Comparison of ENCODE assay signal across 23 cellular contexts in genomic region chr22:29260031-29260560, GRCh38. TPM values are rescaled to one million over a fixed set of nuclear protein-coding genes. Genes with fewer than 3 reads are reported as not detected.
A peak's percentile ranks its signal among the peaks of the same experiment; 100 is the strongest.
DNase-seq lines count a peak whose midpoint lies in the region; ATAC-seq, FAIRE-seq and TF ChIP-seq lines count a peak whose summit lies in the region.
"Had no signal": no experiment of that assay in that cellular context is flagged by ENCODE, and none has a peak within 500 bp of the region (broad histone marks: within the 10 kb centered on the region; RNA-seq: fewer than 3 reads in every experiment).

No MANE protein-coding gene starts in this region.

- no peaks in the 10 kb centered on the region; the same call in 2 of the 3 replicates for H3K79me2 ChIP-seq in K562 (ENCODE audit: control insufficient read depth, insufficient read depth, low read length)

- H3K27ac ChIP-seq in Panc1 (ENCODE audit: low read length) = no peak overlapping the region
- H3K27ac ChIP-seq in K562 (ENCODE audit: extremely low read depth, low read depth, low read length) = no peak overlapping the region
- H3K27ac ChIP-seq: C4-2B, coronary artery, neutrophil, prostate gland, thyroid gland had no signal

- no peak overlapping the region; a peak in 1 of 4 replicates for H3K9ac ChIP-seq in K562 (ENCODE audit: insufficient read depth in 1 of 2, low read depth in 2 of 2, low read length in 2 of 2)

- TF ChIP-seq RAD21 in K562 (CRISPR knock-in tag; conservative IDR thresholded peaks at IDR 0.05 in 1 of 2, IDR thresholded peaks at IDR 0.05 in 1 of 2) = no peak

- TF ChIP-seq CTCF in Panc1 (IDR thresholded peaks at IDR 0.05) = no peak
- TF ChIP-seq CTCF in K562 (IDR thresholded peaks at IDR 0.05 in 2 of 3, conservative IDR thresholded peaks at IDR 0.05 in 1 of 3; ENCODE audit: insufficient read depth in 2 of 3, low read depth in 1 of 3, low read length in 3 of 3) = no peak
- TF ChIP-seq CTCF in mucosa of descending colon (IDR thresholded peaks at IDR 0.05) = no peak

- intact Hi-C loops in Panc1 (cut with micrococcal nuclease; ENCODE audit: unreplicated experiment) (no loop called here), K562 (cut with micrococcal nuclease) (loop anchor here (10.0 kb wide), 1 partner anchor 375 kb away; the partner anchor contains the start of gene ZNRF3), mucosa of descending colon (cut with DNase I, micrococcal nuclease) (no loop called here), left colon (cut with DNase I, micrococcal nuclease) (no loop called here)

- no peaks in the 10 kb centered on the region for H3K4me1 ChIP-seq in Panc1 (ENCODE audit: control insufficient read depth, insufficient read depth, low read length)
- peaks cover 0 to 30% of the 10 kb centered on the region in 2 experiments; a peak in 2 of 5 replicates for H3K4me1 ChIP-seq in K562 (replicated peaks in 1 of 2; ENCODE audit: control insufficient read depth in 2 of 2, insufficient read depth in 2 of 2, low read length in 2 of 2)
- no peaks in the 10 kb centered on the region for H3K4me1 ChIP-seq in mucosa of descending colon (ENCODE audit: low read depth)
- H3K4me1 ChIP-seq: Caco-2, prostate gland, thyroid gland had no signal

- no peak for FAIRE-seq in K562 (lab: Jason Lieb, UNC)

- TF ChIP-seq EP300 in K562 (IDR thresholded peaks at IDR 0.05; ENCODE audit: low read length) = no peak

- H3K4me2 ChIP-seq in K562 (ENCODE audit: insufficient read depth, low read length) = no peak overlapping the region

- H3K4me3 ChIP-seq in Panc1 (ENCODE audit: low read depth in 2 of 2, low read length in 2 of 2) (no peak overlapping the region), K562 (no peak overlapping the region), mucosa of descending colon (no peak overlapping the region)
- H3K4me3 ChIP-seq: coronary artery, MG63, prostate gland, thyroid gland had no signal

- TF ChIP-seq POLR2A in K562 (conservative IDR thresholded peaks at IDR 0.05) = no peak

- BruUV-seq in Panc1 (replicated peaks; lab: Mats Ljungman, UMichigan) (no TSS peak), K562 (replicated peaks; lab: Mats Ljungman, UMichigan) (no TSS peak)

- no peaks in the 10 kb centered on the region for H3K36me3 ChIP-seq in Panc1 (ENCODE audit: control insufficient read depth, insufficient read depth, low read length)
- H3K36me3 ChIP-seq in K562 (ENCODE audit: control insufficient read depth, insufficient read depth, low read length) = peaks cover 21% of the 10 kb centered on the region
- no peaks in the 10 kb centered on the region for H3K36me3 ChIP-seq in mucosa of descending colon (ENCODE audit: low read depth)

- WGBS in K562 (ENCODE audit: insufficient coverage, low coverage, missing lambda C conversion rate) = 94% methylated on average over 3 of the region's 13 CpGs

- ATAC-seq in Panc1 (peak; percentile 11; the same call in 1 of the 2 replicates), K562 (no peak), mucosa of descending colon (peak; percentile 4), HG02981 (IDR thresholded peaks at IDR 0.05; ENCODE audit: unreplicated experiment) (no peak), left colon (no peak)
- ATAC-seq: activated CD8-positive, alpha-beta T cell treated with anti-CD3 and anti-CD28 coated beads, Interleukin-2, amount 10 ng/mL, durations not matched to agents 7 days and 5 days had no signal

- no peaks in the 10 kb centered on the region for H3K27me3 ChIP-seq in Panc1 (ENCODE audit: control insufficient read depth, insufficient read depth, low read length)
- no peaks in the 10 kb centered on the region for H3K27me3 ChIP-seq in K562 (ENCODE audit: control insufficient read depth in 2 of 2, insufficient read depth in 2 of 2, low read length in 2 of 2)
- H3K27me3 ChIP-seq: MG63, neutrophil, thyroid gland had no signal

- H4K20me1 ChIP-seq in K562 (replicated peaks; ENCODE audit: control insufficient read depth, insufficient read depth, low read length) = no peaks in the 10 kb centered on the region

- in situ Hi-C loops in Panc1 (cut with HindIII; ENCODE audit: low pct_unique_long_range_greater_than_20kb, low sequenced_read_pairs) = no loop called here
- in situ Hi-C loops in K562 (cut with MboI) = no loop called here

- no peaks in the 10 kb centered on the region for H3K9me1 ChIP-seq in K562 (ENCODE audit: control insufficient read depth, insufficient read depth, low read length)

- no peaks in the 10 kb centered on the region for H3K9me3 ChIP-seq in Panc1 (ENCODE audit: control insufficient read depth, insufficient read depth, low read depth, low read length)
- H3K9me3 ChIP-seq in K562 (replicated peaks; ENCODE audit: control insufficient read depth, insufficient read depth, low read depth, low read length) = no peaks in the 10 kb centered on the region
- H3K9me3 ChIP-seq in mucosa of descending colon = no peaks in the 10 kb centered on the region
- H3K9me3 ChIP-seq: Caco-2, MG63, neutrophil, prostate gland, thyroid gland had no signal

- CTCF ChIA-PET in Panc1 (lab: Charles Lee) (no interaction called here), K562 (lab: Yijun Ruan, JAX; ENCODE audit: low intra/inter-chr PET ratio) (no interaction called here)

- POLR2A ChIA-PET in Panc1 (lab: Charles Lee) (no interaction called here), K562 (lab: Yijun Ruan, JAX) (interaction anchor here (0.6 to 1.0 kb wide), 3 partner anchors 14 to 131 kb away, joined by 3 to 5 read pairs (median 4); no protein-coding TSS in a partner anchor)

- no peak overlapping the region for H2AFZ ChIP-seq in K562 (ENCODE audit: low read depth, low read length)

- DNase-seq in Panc1 (ENCODE audit: low read depth, low spot score) (no peak), K562 (ENCODE audit: extremely low read depth in 1 of 4, low spot score in 3 of 4) (no peak), mucosa of descending colon (no peak), NCI-H1694 treated with DMSO at 0.1 percent for 48 hours (lab: John Stamatoyannopoulos, UW) (no peak), left colon (no peak)
- DNase-seq: activated CD8-positive, alpha-beta T cell treated with anti-CD3 and anti-CD28 coated beads, Interleukin-2, amount 10 ng/mL, durations not matched to agents 7 days and 5 days; activated effector memory CD4-positive, alpha-beta T cell treated with Interleukin-2 at 50 U/mL for 16 hours; aorta; effector memory CD4-positive, alpha-beta T cell; KG1; kidney glomerular epithelial cell; MG63; NCI-H2029 treated with DMSO at 0.1 percent for 48 hours; NCI-H748 treated with DMSO at 0.1 percent for 48 hours; RPMI8226; thyroid gland had no signal

RNA-seq across cellular contexts. Expression of gene RHBDD3, which starts 7.7 kb away (rescaled TPM):
- total RNA-seq in Panc1 (2021; ENCODE audit: unreplicated experiment) = 49.6 TPM
- polyA plus RNA-seq in Panc1 (2012; ENCODE audit: insufficient read length) = 48.2 TPM
- total RNA-seq in K562 (2011; cell fraction: chromatin; rRNA removed; ENCODE audit: low replicate concordance) = 10.9 and 42.9 TPM in 2 replicates
- total RNA-seq in K562 (2011; cell fraction: nucleolus; rRNA removed) = 47.1 and 51.4 TPM in 2 replicates
- 27.9 and 28.5 TPM in 2 replicates for total RNA-seq in K562 (2011; cell fraction: nucleoplasm; rRNA removed)
- total RNA-seq in K562 (2014; rRNA removed) = 30.9 and 37.1 TPM in 2 replicates
- total RNA-seq in K562 (2014; rRNA removed; fragmentation: Illumina TruSeq; extraction: Trizol) = 7.3 and 8.5 TPM in 2 replicates
- total RNA-seq in K562 (2015; rRNA removed; fragmentation: Illumina TruSeq; extraction: Trizol) = 18.0 and 20.8 TPM in 2 replicates
- 29.9 and 30.3 TPM in 2 replicates for total RNA-seq in K562 (2021)
- polyA plus RNA-seq in K562 (2011; rRNA removed) = 14.0 and 17.4 TPM in 2 replicates
- 21.8 and 63.3 TPM in 2 replicates for polyA plus RNA-seq in K562 (2011; cell fraction: cytosol; rRNA removed)
- 18.2 and 35.0 TPM in 2 replicates for polyA plus RNA-seq in K562 (2011; cell fraction: nucleus; rRNA removed)
- 22.9 and 35.2 TPM in 2 replicates for polyA plus RNA-seq in K562 (2012)
- polyA plus RNA-seq in K562 (2014; fragmentation: Illumina TruSeq; extraction: Trizol) = 10.2 and 20.1 TPM in 2 replicates
- 1 to 10 TPM in 1 of 2 experiments, under 1 TPM in 1; 0.32 to 1.2 TPM for polyA plus RNA-seq in K562 (2014; fragmentation: Nextera tagmentation; extraction: Ambion mirVana)
- 35.6 and 39.3 TPM in 2 replicates for polyA plus RNA-seq in K562 (2014; rRNA removed)
- 2.8 and 5.3 TPM in 2 replicates for polyA minus RNA-seq in K562 (2011; rRNA and poly(A)+ RNA removed)
- polyA minus RNA-seq in K562 (2011; cell fraction: cytosol; rRNA and poly(A)+ RNA removed) = 9.1 and 13.8 TPM in 2 replicates
- 10.9 and 11.4 TPM in 2 replicates for polyA minus RNA-seq in K562 (2011; cell fraction: nucleus; rRNA and poly(A)+ RNA removed)
- 10 to 100 TPM; 13.3 to 26.1 (median 19.1) TPM for total RNA-seq in mucosa of descending colon
- total RNA-seq in left colon = 10 to 100 TPM; 13.4 to 19.7 TPM

RNA-seq across cellular contexts. Expression of gene EWSR1, which starts 8.0 kb away (rescaled TPM):
- total RNA-seq in Panc1 (2021; ENCODE audit: unreplicated experiment) (272 TPM), K562 (2014; rRNA removed) (283 and 302 TPM in 2 replicates), K562 (2014; rRNA removed; fragmentation: Illumina TruSeq; extraction: Trizol) (131 and 132 TPM in 2 replicates), K562 (2015; rRNA removed; fragmentation: Illumina TruSeq; extraction: Trizol) (172 and 181 TPM in 2 replicates), K562 (2021) (233 and 254 TPM in 2 replicates), mucosa of descending colon (100 to 1,000 TPM; 176 to 227 (median 179) TPM), left colon (100 to 1,000 TPM; 158 to 192 TPM)
- 240 TPM for polyA plus RNA-seq in Panc1 (2012; ENCODE audit: insufficient read length)
- 290 and 407 TPM in 2 replicates for total RNA-seq in K562 (2011; cell fraction: chromatin; rRNA removed; ENCODE audit: low replicate concordance)
- total RNA-seq in K562 (2011; cell fraction: nucleolus; rRNA removed) = 162 and 182 TPM in 2 replicates
- 269 and 319 TPM in 2 replicates for total RNA-seq in K562 (2011; cell fraction: nucleoplasm; rRNA removed)
- polyA plus RNA-seq in K562 (2011; rRNA removed) (239 and 279 TPM in 2 replicates), K562 (2014; fragmentation: Illumina TruSeq; extraction: Trizol) (375 and 450 TPM in 2 replicates), K562 (2014; fragmentation: Nextera tagmentation; extraction: Ambion mirVana) (100 to 1,000 TPM in 1 of 2 experiments, 10 to 100 TPM in 1; 83.3 to 101 TPM), K562 (2014; rRNA removed) (245 and 263 TPM in 2 replicates)
- polyA plus RNA-seq in K562 (2011; cell fraction: cytosol; rRNA removed) = 452 and 650 TPM in 2 replicates
- 519 and 665 TPM in 2 replicates for polyA plus RNA-seq in K562 (2011; cell fraction: nucleus; rRNA removed)
- 205 and 340 TPM in 2 replicates for polyA plus RNA-seq in K562 (2012)
- polyA minus RNA-seq in K562 (2011; rRNA and poly(A)+ RNA removed) = 228 and 290 TPM in 2 replicates
- polyA minus RNA-seq in K562 (2011; cell fraction: cytosol; rRNA and poly(A)+ RNA removed) = 181 and 192 TPM in 2 replicates
- polyA minus RNA-seq in K562 (2011; cell fraction: nucleus; rRNA and poly(A)+ RNA removed) = 106 and 173 TPM in 2 replicates

RNA-seq across cellular contexts. Expression of gene GAS2L1, which starts 46.4 kb away (rescaled TPM):
- total RNA-seq in Panc1 (2021; ENCODE audit: unreplicated experiment) (68.8 TPM), K562 (2014; rRNA removed) (7.0 and 9.5 TPM in 2 replicates), K562 (2014; rRNA removed; fragmentation: Illumina TruSeq; extraction: Trizol) (1.3 and 1.5 TPM in 2 replicates), K562 (2015; rRNA removed; fragmentation: Illumina TruSeq; extraction: Trizol) (4.8 and 5.4 TPM in 2 replicates), K562 (2021) (19.7 and 21.4 TPM in 2 replicates), mucosa of descending colon (10 to 100 TPM; 19.7 to 34.7 (median 24.7) TPM), left colon (10 to 100 TPM; 19.7 to 32.3 TPM)
- polyA plus RNA-seq in Panc1 (2012; ENCODE audit: insufficient read length) = 74.4 TPM
- 22.3 and 60.1 TPM in 2 replicates for total RNA-seq in K562 (2011; cell fraction: chromatin; rRNA removed; ENCODE audit: low replicate concordance)
- 28.4 and 30.7 TPM in 2 replicates for total RNA-seq in K562 (2011; cell fraction: nucleolus; rRNA removed)
- total RNA-seq in K562 (2011; cell fraction: nucleoplasm; rRNA removed) = 27.4 and 41.5 TPM in 2 replicates
- polyA plus RNA-seq in K562 (2011; rRNA removed) (3.2 and 5.1 TPM in 2 replicates), K562 (2014; fragmentation: Illumina TruSeq; extraction: Trizol) (2.4 and 6.6 TPM in 2 replicates), K562 (2014; fragmentation: Nextera tagmentation; extraction: Ambion mirVana) (under 1 TPM; 0.56 to 0.94 TPM), K562 (2014; rRNA removed) (14.3 and 17.2 TPM in 2 replicates)
- polyA plus RNA-seq in K562 (2011; cell fraction: cytosol; rRNA removed) = 4.3 and 19.2 TPM in 2 replicates
- polyA plus RNA-seq in K562 (2011; cell fraction: nucleus; rRNA removed) = 22.5 and 43.5 TPM in 2 replicates
- polyA plus RNA-seq in K562 (2012) = 8.3 and 13.9 TPM in 2 replicates
- 0.66 and 3.1 TPM in 2 replicates for polyA minus RNA-seq in K562 (2011; rRNA and poly(A)+ RNA removed)
- polyA minus RNA-seq in K562 (2011; cell fraction: cytosol; rRNA and poly(A)+ RNA removed) = 6.4 and 6.5 TPM in 2 replicates
- 9.4 and 9.8 TPM in 2 replicates for polyA minus RNA-seq in K562 (2011; cell fraction: nucleus; rRNA and poly(A)+ RNA removed)

RNA-seq across cellular contexts. Expression of gene EMID1, which starts 54.4 kb away (rescaled TPM):
- total RNA-seq in Panc1 (2021; ENCODE audit: unreplicated experiment) (1.1 TPM), K562 (2014; rRNA removed) (5.5 and 6.9 TPM in 2 replicates), K562 (2014; rRNA removed; fragmentation: Illumina TruSeq; extraction: Trizol) (0.80 and 0.91 TPM in 2 replicates), K562 (2015; rRNA removed; fragmentation: Illumina TruSeq; extraction: Trizol) (3.0 TPM in 2 replicates), K562 (2021) (5.7 and 7.2 TPM in 2 replicates), mucosa of descending colon (1 to 10 TPM; 1.6 to 4.3 (median 3.0) TPM), left colon (1 to 10 TPM; 1.2 to 4.9 TPM)
- polyA plus RNA-seq in Panc1 (2012; ENCODE audit: insufficient read length) = 1.8 TPM
- total RNA-seq in K562 (2011; cell fraction: chromatin; rRNA removed; ENCODE audit: low replicate concordance) = 9.5 and 19.2 TPM in 2 replicates
- total RNA-seq in K562 (2011; cell fraction: nucleolus; rRNA removed) = 12.4 and 12.8 TPM in 2 replicates
- 11.4 and 13.8 TPM in 2 replicates for total RNA-seq in K562 (2011; cell fraction: nucleoplasm; rRNA removed)
- polyA plus RNA-seq in K562 (2011; rRNA removed) (2.7 and 3.0 TPM in 2 replicates), K562 (2014; fragmentation: Illumina TruSeq; extraction: Trizol) (1.6 and 2.6 TPM in 2 replicates), K562 (2014; fragmentation: Nextera tagmentation; extraction: Ambion mirVana) (under 1 TPM; 0.15 to 0.17 TPM), K562 (2014; rRNA removed) (4.9 and 6.9 TPM in 2 replicates)
- 2.8 and 9.9 TPM in 2 replicates for polyA plus RNA-seq in K562 (2011; cell fraction: cytosol; rRNA removed)
- 4.6 and 10.5 TPM in 2 replicates for polyA plus RNA-seq in K562 (2011; cell fraction: nucleus; rRNA removed)
- polyA plus RNA-seq in K562 (2012) = 5.3 and 46.5 TPM in 2 replicates
- polyA minus RNA-seq in K562 (2011; rRNA and poly(A)+ RNA removed) = 1.1 and 2.6 TPM in 2 replicates
- 1.0 and 2.4 TPM in 2 replicates for polyA minus RNA-seq in K562 (2011; cell fraction: cytosol; rRNA and poly(A)+ RNA removed)
- 4.3 and 5.3 TPM in 2 replicates for polyA minus RNA-seq in K562 (2011; cell fraction: nucleus; rRNA and poly(A)+ RNA removed)
- total RNA-seq: activated CD8-positive, alpha-beta T cell treated with anti-CD3 and anti-CD28 coated beads, Interleukin-2, amount 10 ng/mL, durations not matched to agents 7 days and 5 days; HT1080 had no signal

RNA-seq across cellular contexts. Expression of gene RASL10A, which starts 55.4 kb away (rescaled TPM):
- total RNA-seq in Panc1 (2021; ENCODE audit: unreplicated experiment) (2.6 TPM), K562 (2014; rRNA removed) (0.53 and 0.95 TPM in 2 replicates), K562 (2014; rRNA removed; fragmentation: Illumina TruSeq; extraction: Trizol) (0.25 TPM in 1 of 2 replicates, not detected in the other), K562 (2015; rRNA removed; fragmentation: Illumina TruSeq; extraction: Trizol) (not detected in 2 replicates), K562 (2021) (0.49 and 0.60 TPM in 2 replicates), mucosa of descending colon (1 to 10 TPM; 1.1 to 2.3 (median 1.4) TPM), left colon (1 to 10 TPM; 1.1 to 1.7 TPM)
- 2.4 TPM for polyA plus RNA-seq in Panc1 (2012; ENCODE audit: insufficient read length)
- total RNA-seq in K562 (2011; cell fraction: chromatin; rRNA removed; ENCODE audit: low replicate concordance) = 1.7 TPM in 1 of 2 replicates, not detected in the other
- 1.3 and 1.6 TPM in 2 replicates for total RNA-seq in K562 (2011; cell fraction: nucleolus; rRNA removed)
- total RNA-seq in K562 (2011; cell fraction: nucleoplasm; rRNA removed) = 0.95 and 1.1 TPM in 2 replicates
- polyA plus RNA-seq in K562 (2011; rRNA removed) (0.37 and 0.40 TPM in 2 replicates), K562 (2014; fragmentation: Illumina TruSeq; extraction: Trizol) (not detected in 2 replicates), K562 (2014; fragmentation: Nextera tagmentation; extraction: Ambion mirVana) (under 1 TPM in 1 of 2 experiments, not detected in 1; 0.17 TPM), K562 (2014; rRNA removed) (0.54 and 1.2 TPM in 2 replicates)
- 0.10 and 2.2 TPM in 2 replicates for polyA plus RNA-seq in K562 (2011; cell fraction: cytosol; rRNA removed)
- polyA plus RNA-seq in K562 (2011; cell fraction: nucleus; rRNA removed) = 0.86 and 3.9 TPM in 2 replicates
- polyA plus RNA-seq in K562 (2012) = 0.29 and 0.35 TPM in 2 replicates
- not detected in 2 replicates for polyA minus RNA-seq in K562 (2011; rRNA and poly(A)+ RNA removed)
- polyA minus RNA-seq in K562 (2011; cell fraction: cytosol; rRNA and poly(A)+ RNA removed) = not detected in 2 replicates
- 0.67 TPM in 1 of 2 replicates, not detected in the other for polyA minus RNA-seq in K562 (2011; cell fraction: nucleus; rRNA and poly(A)+ RNA removed)

Comparison
In these comparisons a context has a peak if more than half of its experiments do, and no peak if none do; other contexts are left out.
1. ATAC-seq: peak in Panc1 (single experiment) and mucosa of descending colon (single experiment); none in K562 (single experiment), HG02981 (single experiment) and left colon (single experiment).